8 cellular contexts compared by ENCODE assay signal in genomic region chr12:4271433-4272013, GRCh38. TPM values are rescaled to one million over a fixed set of nuclear protein-coding genes. Genes with fewer than 3 reads are reported as not detected.
DNase-seq lines count a peak whose midpoint lies in the region; ATAC-seq and TF ChIP-seq lines count a peak whose summit lies in the region.

No MANE protein-coding gene starts in this region.

- H3K36me3 ChIP-seq in adipocyte (ENCODE audit: control insufficient read depth, insufficient read depth, low read length, severe bottlenecking) (peaks cover 5% of the 10 kb centered on the region), right lobe of liver (no peaks in the 10 kb centered on the region), subcutaneous abdominal adipose tissue (ENCODE audit: control insufficient read depth in 5 of 5, insufficient read depth in 5 of 5, low read length in 5 of 5) (no peaks in the 10 kb centered on the region)

- ATAC-seq in GM18909 (IDR thresholded peaks at IDR 0.05; ENCODE audit: poor library complexity, unreplicated experiment) (peak; percentile 13), HG03565 (IDR thresholded peaks at IDR 0.05; ENCODE audit: unreplicated experiment) (peak; percentile 8), right lobe of liver (peak in 1 of 4 donors; percentile 2), left lobe of liver (no peak)

- no peak for TF ChIP-seq POLR2A in right lobe of liver (IDR thresholded peaks at IDR 0.05)

- H3K4me3 ChIP-seq in AG04450 (ENCODE audit: low read depth, low read length) (peak overlapping the region; percentile 35), adipocyte (ENCODE audit: low read length) (peak overlapping the region; percentile 78), right lobe of liver (peak overlapping the region; percentile 11 to 32 (median 25)), subcutaneous abdominal adipose tissue (ENCODE audit: low read depth in 1 of 5, low read length in 5 of 5) (peak overlapping the region; percentile 50 to 88 (median 65))

- H3K27ac ChIP-seq in AG04450 (ENCODE audit: low read depth, low read length) (no peak overlapping the region), right lobe of liver (peak overlapping the region in 2 of 3 donors; percentile 11 to 51), subcutaneous abdominal adipose tissue (ENCODE audit: low read depth, low read length) (peak overlapping the region; percentile 41)

- intact Hi-C loops in right lobe of liver (cut with DNase I): loop anchor here in 1 of 2 donors (10.0 kb wide), 3 partner anchors 157 to 977 kb away; no protein-coding TSS in a partner anchor

- no peak for DNase-seq in AG04450 (ENCODE audit: low read depth, low spot score)
- DNase-seq in adipocyte (ENCODE audit: low read depth): no peak
- no peak for DNase-seq in right lobe of liver
- no peak for DNase-seq in UCSD-AML1 (lab: John Stamatoyannopoulos, UW; ENCODE audit: unreplicated experiment)
- no peak for DNase-seq in left lobe of liver (ENCODE audit: low spot score)

- H3K9me3 ChIP-seq in AG04450 (ENCODE audit: control insufficient read depth, insufficient read depth, low read length): peaks cover 12% of the 10 kb centered on the region; the same call in 1 of the 2 replicates
- no peaks in the 10 kb centered on the region for H3K9me3 ChIP-seq in adipocyte (ENCODE audit: control insufficient read depth, low read length)
- H3K9me3 ChIP-seq in right lobe of liver: no peaks in the 10 kb centered on the region
- no peaks in the 10 kb centered on the region for H3K9me3 ChIP-seq in subcutaneous abdominal adipose tissue (ENCODE audit: control insufficient read depth in 5 of 5, low read length in 5 of 5)

- peaks cover 37% of the 10 kb centered on the region for H3K4me1 ChIP-seq in adipocyte (ENCODE audit: control insufficient read depth, insufficient read depth, low read length)
- H3K4me1 ChIP-seq in right lobe of liver: peaks cover 0 to 40% (median 0%) of the 10 kb centered on the region in 4 donors
- H3K4me1 ChIP-seq in subcutaneous abdominal adipose tissue (ENCODE audit: control insufficient read depth in 5 of 5, insufficient read depth in 5 of 5, low read length in 5 of 5): peaks cover under 1 to 68% (median 65%) of the 10 kb centered on the region in 5 donors

- POLR2A ChIA-PET in AG04450 (lab: Yijun Ruan, JAX): interaction anchor here (0.6 kb wide), 2 partner anchors 11 to 12 kb away, joined by 4 to 9 read pairs; no protein-coding TSS in a partner anchor

- WGBS in right lobe of liver (ENCODE audit: insufficient coverage, low coverage, low lambda C conversion rate, missing lambda C conversion rate): 4% methylated on average over 31 of the region's 31 CpGs

- CTCF ChIA-PET in AG04450 (lab: Charles Lee): interaction anchor here (0.6 to 1.6 kb wide), 4 partner anchors 164 to 971 kb away, joined by 3 to 6 read pairs (median 4); no protein-coding TSS in a partner anchor

- H3K27me3 ChIP-seq in AG04450 (ENCODE audit: control insufficient read depth, insufficient read depth, low read length) (peaks cover 86% of the 10 kb centered on the region), adipocyte (replicated peaks; ENCODE audit: control insufficient read depth, insufficient read depth, low read length) (peaks cover 17% of the 10 kb centered on the region), right lobe of liver (peaks cover 0 to 61% of the 10 kb centered on the region in 2 donors), subcutaneous abdominal adipose tissue (ENCODE audit: control insufficient read depth in 5 of 5, insufficient read depth in 4 of 5, low read length in 5 of 5) (peaks cover 6 to 55% (median 13%) of the 10 kb centered on the region in 5 donors)

- H3K9ac ChIP-seq in adipocyte (ENCODE audit: low read length) (peak overlapping the region; percentile 76), subcutaneous abdominal adipose tissue (ENCODE audit: low read length in 5 of 5) (peak overlapping the region in 4 of 5 donors; percentile 45 to 78 (median 64))

- TF ChIP-seq CTCF in AG04450 (IDR thresholded peaks at IDR 0.05; ENCODE audit: low read depth, low read length) (no peak), right lobe of liver (IDR thresholded peaks at IDR 0.05) (no peak)

RNA-seq across cellular contexts. Expression of gene CCND2, which starts 2.0 kb away (rescaled TPM):
- polyA plus RNA-seq in AG04450 (2011; rRNA removed): 3.6 and 4.2 TPM in 2 replicates
- polyA minus RNA-seq in AG04450 (2011; rRNA and poly(A)+ RNA removed): 11.6 and 14.9 TPM in 2 replicates
- total RNA-seq in right lobe of liver (1 to 10 TPM; 1.1 to 6.2 (median 1.5) TPM), left lobe of liver (3.5 TPM)

RNA-seq across cellular contexts. Expression of gene TIGAR, which starts 49.5 kb away (rescaled TPM):
- polyA plus RNA-seq in AG04450 (2011; rRNA removed): 24.5 and 28.8 TPM in 2 replicates
- polyA minus RNA-seq in AG04450 (2011; rRNA and poly(A)+ RNA removed): 8.7 and 14.2 TPM in 2 replicates
- total RNA-seq in right lobe of liver: 1 to 10 TPM; 4.0 to 9.1 (median 5.1) TPM
- 3.0 TPM for total RNA-seq in left lobe of liver

Comparison
In these comparisons a context has a peak if more than half of its experiments do, and no peak if none do; other contexts are left out.
1. H3K4me3 ChIP-seq: peak in every context shown above with its lines; median percentile 78 in adipocyte; 65 in subcutaneous abdominal adipose tissue; 35 in AG04450; 25 in right lobe of liver.